Comparison of ENCODE assay signal across 8 cellular contexts in genomic region chr3:125374501-125374995, GRCh38. TPM values are rescaled to one million over a fixed set of nuclear protein-coding genes. Genes with fewer than 3 reads are reported as not detected.
DNase-seq lines count a peak whose midpoint lies in the region; ATAC-seq and TF ChIP-seq lines count a peak whose summit lies in the region.

No MANE protein-coding gene starts in this region.

- no peak for TF ChIP-seq CTCF in kidney epithelial cell (IDR thresholded peaks at IDR 0.05; ENCODE audit: insufficient read depth, low read length, poor library complexity, severe bottlenecking)

- peaks cover 39 to 50% (median 48%) of the 10 kb centered on the region in 11 experiments; a peak in 21 of 22 replicates for H4K20me1 ChIP-seq in BLaER1 treated with 17β-estradiol and CSF1 and Interleukin-3, amounts not matched to agents 10 nM and 100 nM

- peak overlapping the region; percentile 80 to 95 (median 90); a peak in 21 of 22 replicates for H3K27ac ChIP-seq in BLaER1 treated with 17β-estradiol and CSF1 and Interleukin-3, amounts not matched to agents 10 nM and 100 nM
- H3K27ac ChIP-seq in HUES6 (ENCODE audit: low read depth, low read length) = no peak overlapping the region

- H3K9ac ChIP-seq in BLaER1 treated with 17β-estradiol and CSF1 and Interleukin-3, amounts not matched to agents 10 nM and 100 nM = peak overlapping the region; percentile 88 to 94 (median 92)
- peak overlapping the region; percentile 80 for H3K9ac ChIP-seq in HUES6 (ENCODE audit: low read length)

- peaks cover 17 to 23% (median 19%) of the 10 kb centered on the region in 10 experiments for H3K4me1 ChIP-seq in BLaER1 treated with 17β-estradiol and CSF1 and Interleukin-3, amounts not matched to agents 10 nM and 100 nM
- H3K4me1 ChIP-seq in HUES6 (ENCODE audit: control insufficient read depth, insufficient read depth, low read length) = peaks cover 14% of the 10 kb centered on the region

- peak overlapping the region; percentile 84 to 99 (median 93) for H3K4me2 ChIP-seq in BLaER1 treated with 17β-estradiol and CSF1 and Interleukin-3, amounts not matched to agents 10 nM and 100 nM

- peak; percentile 31 for DNase-seq in T-helper 9 cell
- peak; percentile 39 for DNase-seq in cerebellum (ENCODE audit: low spot score)
- no peak for DNase-seq in kidney epithelial cell (ENCODE audit: low read depth)
- peak; percentile 46 for DNase-seq in stimulated activated CD4-positive, alpha-beta T cell treated with anti-CD3 and anti-CD28 coated beads, Interleukin-15, amount 100 ng/mL, for 24 hours
- no peak for DNase-seq in NCI-H2196 (lab: John Stamatoyannopoulos, UW; ENCODE audit: unreplicated experiment)

- peak; percentile 12 for ATAC-seq in GM19351 (IDR thresholded peaks at IDR 0.05; ENCODE audit: unreplicated experiment)

- peaks cover 9 to 35% (median 18%) of the 10 kb centered on the region in 11 experiments; a peak in 18 of 22 replicates for H3K36me3 ChIP-seq in BLaER1 treated with 17β-estradiol and CSF1 and Interleukin-3, amounts not matched to agents 10 nM and 100 nM
- H3K36me3 ChIP-seq in HUES6 (ENCODE audit: control insufficient read depth, insufficient read depth, low read length) (no peaks in the 10 kb centered on the region), kidney epithelial cell (ENCODE audit: control insufficient read depth, insufficient read depth, low read length) (no peaks in the 10 kb centered on the region)

- peaks cover 0 to 8% (median 0%) of the 10 kb centered on the region in 11 experiments; a peak in 1 of 22 replicates for H3K9me3 ChIP-seq in BLaER1 treated with 17β-estradiol and CSF1 and Interleukin-3, amounts not matched to agents 10 nM and 100 nM (replicated peaks in 1 of 11)
- no peaks in the 10 kb centered on the region for H3K9me3 ChIP-seq in HUES6 (ENCODE audit: control insufficient read depth, insufficient read depth, low read depth, low read length)

- peak overlapping the region; percentile 74 to 96 (median 85) for H3K4me3 ChIP-seq in BLaER1 treated with 17β-estradiol and CSF1 and Interleukin-3, amounts not matched to agents 10 nM and 100 nM
- H3K4me3 ChIP-seq in HUES6 (ENCODE audit: low read depth, low read length) (peak overlapping the region; percentile 71), kidney epithelial cell (ENCODE audit: low read depth, low read length) (peak overlapping the region; percentile 69)

- no peaks in the 10 kb centered on the region for H3K27me3 ChIP-seq in BLaER1 treated with 17β-estradiol and CSF1 and Interleukin-3, amounts not matched to agents 10 nM and 100 nM
- H3K27me3 ChIP-seq in HUES6 (ENCODE audit: control insufficient read depth, insufficient read depth, low read length) (no peaks in the 10 kb centered on the region), kidney epithelial cell (ENCODE audit: control insufficient read depth, insufficient read depth, low read length) (no peaks in the 10 kb centered on the region)

RNA-seq across cellular contexts. Expression of gene ZNF148, which starts 0.6 kb away (rescaled TPM):
- total RNA-seq in cerebellum (65.2 TPM), kidney epithelial cell (21.4 and 22.8 TPM in 2 replicates)

Comparison
In these comparisons a context has a peak if more than half of its experiments do, and no peak if none do; other contexts are left out.
1. DNase-seq: peak in T-helper 9 cell (single experiment), cerebellum (single experiment) and stimulated activated CD4-positive, alpha-beta T cell treated with anti-CD3 and anti-CD28 coated beads, Interleukin-15, amount 100 ng/mL, for 24 hours (single experiment); none in kidney epithelial cell (single experiment) and NCI-H2196 (single experiment).
2. Peak in every context shown above with its lines, with median percentiles within 50 percentile points of each other: H3K4me3 ChIP-seq.